ENCODE assay signal across 20 cellular contexts in the genomic region with DNA sequence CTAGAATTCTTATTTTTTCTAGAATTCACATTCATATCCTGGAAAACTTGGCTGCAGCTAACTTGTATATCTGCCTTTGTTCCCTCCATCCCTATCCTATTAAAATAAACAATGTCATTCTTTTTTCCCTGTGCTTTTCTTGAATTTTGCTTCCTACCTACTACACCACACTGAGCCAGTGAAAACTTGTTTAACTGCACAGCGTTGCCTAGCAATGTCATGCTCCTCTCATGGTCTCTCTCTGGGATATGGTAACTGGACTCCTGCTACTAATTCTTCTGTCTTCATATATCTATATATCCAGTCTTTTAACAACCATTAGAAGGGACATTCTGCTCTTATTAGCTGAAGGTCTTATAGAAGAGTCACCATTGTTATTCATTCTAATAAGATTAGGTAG.
DNase-seq lines count a peak whose midpoint lies in the region; ATAC-seq, FAIRE-seq and TF ChIP-seq lines count a peak whose summit lies in the region.
"Had no signal": no experiment of that assay in that cellular context is flagged by ENCODE, and none has a peak within 500 bp of the region (broad histone marks: within the 10 kb centered on the region; RNA-seq: fewer than 3 reads in every experiment).

No MANE protein-coding gene starts in this region.

- no peak overlapping the region for H3K27ac ChIP-seq in RWPE2 (ENCODE audit: poor library complexity, severe bottlenecking)
- H3K27ac ChIP-seq: C4-2B had no signal

- H3K4me1 ChIP-seq in RWPE2 (ENCODE audit: insufficient read depth, poor library complexity, severe bottlenecking) (peaks cover 5% of the 10 kb centered on the region), neuron (ENCODE audit: insufficient read depth, low read length) (peaks cover 6% of the 10 kb centered on the region)

- intact Hi-C loops in left cardiac atrium (cut with DNase I), result no loop called here

- peak overlapping the region; percentile 16 for H2AFZ ChIP-seq in neuron (ENCODE audit: low read depth, low read length)

- H3K9me3 ChIP-seq in RWPE2 (ENCODE audit: severe bottlenecking), result no peaks in the 10 kb centered on the region
- H3K9me3 ChIP-seq in neuron (ENCODE audit: low read length), result no peaks in the 10 kb centered on the region

- DNase-seq in HFF-Myc (ENCODE audit: extremely low read depth, low read depth), result peak; percentile 42
- peak; percentile 14 for DNase-seq in NCI-H1105 treated with DMSO at 0.1 percent for 48 hours (lab: John Stamatoyannopoulos, UW)
- DNase-seq in RWPE2 (ENCODE audit: low spot score), result no peak
- DNase-seq in D721Med (ENCODE audit: insufficient read length, low spot score), result no peak
- no peak for DNase-seq in left cardiac atrium
- DNase-seq in erythroblast (lab: John Stamatoyannopoulos, UW), result no peak
- DNase-seq: ACHN, DMS79 treated with DMSO at 0.1 percent for 48 hours, HFFc6, KG1, MM.1S, NCI-H1092, NCI-H1694 treated with DMSO at 0.1 percent for 48 hours, NCI-H226, NCI-H524 treated with DMSO at 0.1 percent for 48 hours, SIG-M5 had no signal

- no peak for TF ChIP-seq POLR2A in erythroblast (IDR thresholded peaks at IDR 0.05; ENCODE audit: low read length)

- H3K4me3 ChIP-seq in HFF-Myc (replicated peaks; ENCODE audit: low read depth, low read length), result no peak overlapping the region
- H3K4me3 ChIP-seq in RWPE2 (ENCODE audit: severe bottlenecking), result no peak overlapping the region
- no peak overlapping the region for H3K4me3 ChIP-seq in neuron (ENCODE audit: low read length)

- TF ChIP-seq CTCF in HFF-Myc (IDR thresholded peaks at IDR 0.05; ENCODE audit: low read depth, low read length, missing control alignments) (no peak), RWPE2 (IDR thresholded peaks at IDR 0.05; ENCODE audit: poor library complexity, severe bottlenecking) (no peak), D721Med (IDR thresholded peaks at IDR 0.05; ENCODE audit: insufficient read depth, missing control alignments) (no peak)

- peak; percentile 64 for ATAC-seq in RWPE2 (ENCODE audit: low read depth)
- no peak for ATAC-seq in left cardiac atrium
- ATAC-seq: HepG2 had no signal

- no peak for FAIRE-seq in D721Med (lab: Jason Lieb, UNC)
- FAIRE-seq: H1, HepG2 had no signal

- H3K36me3 ChIP-seq in RWPE2 (ENCODE audit: low read depth), result no peaks in the 10 kb centered on the region
- no peaks in the 10 kb centered on the region for H3K36me3 ChIP-seq in neuron (ENCODE audit: insufficient read depth, low read length)

- H3K27me3 ChIP-seq in RWPE2 (ENCODE audit: insufficient read depth, poor library complexity, severe bottlenecking) (no peaks in the 10 kb centered on the region), neuron (ENCODE audit: insufficient read depth, low read length) (no peaks in the 10 kb centered on the region)

Comparison
In these comparisons a context has a peak if more than half of its experiments do, and no peak if none do; other contexts are left out.
1. DNase-seq: peak in HFF-Myc (single experiment) and NCI-H1105 treated with DMSO at 0.1 percent for 48 hours (single experiment); none in RWPE2 (single experiment), D721Med (single experiment), left cardiac atrium (single experiment) and erythroblast (0 of 2).